ENCODE assay signal across 23 cellular contexts in the genomic region with DNA sequence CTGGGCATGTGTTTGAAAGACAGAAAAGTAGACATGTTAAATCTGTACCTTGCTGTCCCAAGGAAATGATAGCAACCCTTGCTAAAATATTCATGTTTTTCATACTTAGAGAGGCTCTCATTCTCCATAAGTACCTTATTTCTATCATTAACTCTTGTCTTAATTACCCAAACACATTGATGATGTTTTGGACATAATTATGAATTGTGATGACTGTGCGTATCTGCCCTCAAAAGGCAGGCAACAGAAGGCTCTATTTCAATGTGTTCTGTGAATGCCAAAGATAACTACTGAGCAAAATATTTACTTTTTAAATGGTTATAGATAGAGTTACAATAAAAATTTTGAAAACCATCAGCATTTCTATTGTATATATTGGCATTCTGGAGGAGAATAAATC.
"Had no signal": no experiment of that assay in that cellular context is flagged by ENCODE, and none has a peak within 500 bp of the region (broad histone marks: within the 10 kb centered on the region; RNA-seq: fewer than 3 reads in every experiment).

No MANE protein-coding gene starts in this region.

- H3K9me3 Mint-ChIP-seq: mesothelial cell of epicardium, naive B cell had no signal

- H3K27me3 Mint-ChIP-seq: dendritic cell treated with granulocyte-macrophage colony-stimulating factor and Interleukin-4, amounts not matched to agents 40 ng/mL and 50 ng/mL, for 4 days; naive B cell; naive thymus-derived CD8-positive, alpha-beta T cell had no signal

- H3K4me3 Mint-ChIP-seq: dendritic cell treated with granulocyte-macrophage colony-stimulating factor and Interleukin-4, amounts not matched to agents 40 ng/mL and 50 ng/mL, for 4 days; mesothelial cell of epicardium; naive B cell; naive thymus-derived CD8-positive, alpha-beta T cell had no signal

- H3K36me3 ChIP-seq: colonic mucosa, esophagus muscularis mucosa, gastroesophageal sphincter, heart left ventricle, left lung, lower lobe of right lung had no signal

- H3K27ac ChIP-seq: colonic mucosa, esophagus muscularis mucosa, foreskin keratinocyte, gastroesophageal sphincter, heart left ventricle, left lung, lower lobe of right lung had no signal

- H3K4me3 ChIP-seq: colonic mucosa, esophagus muscularis mucosa, gastroesophageal sphincter, heart left ventricle, left lung, lower lobe of right lung, mucosa of descending colon had no signal

- H3K9me3 ChIP-seq: colonic mucosa, esophagus muscularis mucosa, gastroesophageal sphincter, heart left ventricle, left lung, lower lobe of right lung, mucosa of descending colon had no signal

- H3K27ac Mint-ChIP-seq: dendritic cell treated with granulocyte-macrophage colony-stimulating factor and Interleukin-4, amounts not matched to agents 40 ng/mL and 50 ng/mL, for 4 days; mesothelial cell of epicardium; naive B cell; naive thymus-derived CD8-positive, alpha-beta T cell had no signal

- FAIRE-seq: endothelial cell of umbilical vein, frontal cortex, islet of Langerhans, keratinocyte had no signal

- DNase-seq: colonic mucosa; cortex of kidney; effector CD4-positive, alpha-beta T cell; effector memory CD4-positive, alpha-beta T cell; foreskin keratinocyte; heart left ventricle; hippocampal formation; left cardiac atrium; left lung; left ventricle myocardium superior; lower lobe of right lung; mesenchymal stem cell; mucosa of descending colon; naive B cell; naive thymus-derived CD8-positive, alpha-beta T cell had no signal

- H3K36me3 Mint-ChIP-seq: mesothelial cell of epicardium; naive B cell; naive thymus-derived CD8-positive, alpha-beta T cell had no signal

- H3K27me3 ChIP-seq: colonic mucosa, esophagus muscularis mucosa, foreskin keratinocyte, gastroesophageal sphincter, heart left ventricle, left lung had no signal

- ATAC-seq: foreskin keratinocyte; gastroesophageal sphincter; heart left ventricle; left cardiac atrium; left lung; left ventricle myocardium superior; lower lobe of right lung; mucosa of descending colon; naive thymus-derived CD8-positive, alpha-beta T cell had no signal

- H3K4me1 Mint-ChIP-seq: naive B cell; naive thymus-derived CD8-positive, alpha-beta T cell had no signal

- H3K4me1 ChIP-seq: colonic mucosa, esophagus muscularis mucosa, foreskin keratinocyte, gastroesophageal sphincter, heart left ventricle, left lung, lower lobe of right lung had no signal
